Comparison of ENCODE assay signal across 10 cellular contexts in genomic region chr5:68273717-68274409, GRCh38. TPM values are rescaled to one million over a fixed set of nuclear protein-coding genes. Genes with fewer than 3 reads are reported as not detected.
DNase-seq lines count a peak whose midpoint lies in the region; ATAC-seq and TF ChIP-seq lines count a peak whose summit lies in the region.
"Had no signal": no experiment of that assay in that cellular context is flagged by ENCODE, and none has a peak within 500 bp of the region (broad histone marks: within the 10 kb centered on the region; RNA-seq: fewer than 3 reads in every experiment).

No MANE protein-coding gene starts in this region.

- H3K4me3 ChIP-seq in spleen (no peak overlapping the region), H7 (ENCODE audit: insufficient read depth, low read depth, low read length) (no peak overlapping the region)

- H3K36me3 Mint-ChIP-seq in activated T-cell treated with anti-CD3 and anti-CD28 coated beads, Interleukin-2, amount 50 U/mL, for 72 hours (ENCODE audit: insufficient read depth in 2 of 2): peaks cover 11 to 12% of the 10 kb centered on the region in 2 donors
- H3K36me3 Mint-ChIP-seq in osteocyte (ENCODE audit: unreplicated experiment): peaks cover 36% of the 10 kb centered on the region

- no peak for TF ChIP-seq POLR2A in spleen (IDR thresholded peaks at IDR 0.05)

- H3K36me3 ChIP-seq in spleen: peaks cover 0 to 62% (median 24%) of the 10 kb centered on the region in 6 donors
- 0 out of 2 replicates have a peak, but pooled peaks cover 1% of the 10 kb centered on the region for H3K36me3 ChIP-seq in H7 (replicated peaks; ENCODE audit: control insufficient read depth, insufficient read depth, low read length)

- DNase-seq in activated T-cell treated with anti-CD3 and anti-CD28 coated beads, Interleukin-2, amount 50 U/mL, for 72 hours: no peak
- DNase-seq in activated T-cell treated with anti-CD3 and anti-CD28 coated beads for 4 hours (no peak), amniotic epithelial cell (ENCODE audit: low read depth) (peak; percentile 81), spleen (no peak), osteocyte (ENCODE audit: extremely low spot score, unreplicated experiment) (no peak), H7 (no peak), COLO829 (ENCODE audit: low spot score) (no peak)
- DNase-seq: cortex of kidney, KBM-7 had no signal

- H3K9me3 ChIP-seq in spleen: no peaks in the 10 kb centered on the region

- WGBS in spleen, 5 donors: 59 to 83% (median 78%) methylated on average over 3 of the region's 3 CpGs

- no peaks in the 10 kb centered on the region for H3K9me3 Mint-ChIP-seq in activated T-cell treated with anti-CD3 and anti-CD28 coated beads, Interleukin-2, amount 50 U/mL, for 72 hours
- no peaks in the 10 kb centered on the region for H3K9me3 Mint-ChIP-seq in osteocyte (ENCODE audit: unreplicated experiment)

- ATAC-seq in activated T-cell treated with anti-CD3 and anti-CD28 coated beads, Interleukin-2, amount 50 U/mL, for 72 hours (replicated peaks in 1 of 2): no peak
- ATAC-seq in HG02852 (IDR thresholded peaks at IDR 0.05; ENCODE audit: unreplicated experiment): peak; percentile 56

- peaks cover 93% of the 10 kb centered on the region for H3K4me1 Mint-ChIP-seq in activated T-cell treated with anti-CD3 and anti-CD28 coated beads, Interleukin-2, amount 50 U/mL, for 72 hours (ENCODE audit: low read depth)
- H3K4me1 Mint-ChIP-seq in osteocyte (ENCODE audit: unreplicated experiment): peaks cover under 1% of the 10 kb centered on the region

- TF ChIP-seq CTCF in spleen (IDR thresholded peaks at IDR 0.05 in 8 of 11, conservative IDR thresholded peaks at IDR 0.05 in 3 of 11) (no peak), osteocyte (IDR thresholded peaks at IDR 0.05) (no peak)

- peak overlapping the region; percentile 99 for H3K27ac Mint-ChIP-seq in activated T-cell treated with anti-CD3 and anti-CD28 coated beads, Interleukin-2, amount 50 U/mL, for 72 hours
- H3K27ac Mint-ChIP-seq in osteocyte (ENCODE audit: unreplicated experiment): no peak overlapping the region

- peak overlapping the region in 6 of 8 donors; percentile 32 to 77 (median 66) for H3K27ac ChIP-seq in spleen

- peak overlapping the region; percentile 77 to 91 for H3K4me3 Mint-ChIP-seq in activated T-cell treated with anti-CD3 and anti-CD28 coated beads, Interleukin-2, amount 50 U/mL, for 72 hours
- H3K4me3 Mint-ChIP-seq in osteocyte (ENCODE audit: unreplicated experiment): no peak overlapping the region

- intact Hi-C loops in spleen (cut with DNase I; ENCODE audit: low total_unique reads): no loop called here

- no peaks in the 10 kb centered on the region for H3K27me3 Mint-ChIP-seq in activated T-cell treated with anti-CD3 and anti-CD28 coated beads, Interleukin-2, amount 50 U/mL, for 72 hours (ENCODE audit: low read depth)
- H3K27me3 Mint-ChIP-seq in osteocyte (ENCODE audit: unreplicated experiment): no peaks in the 10 kb centered on the region

- H3K27me3 ChIP-seq in spleen (replicated peaks in 1 of 7) (no peaks in the 10 kb centered on the region), H7 (ENCODE audit: control insufficient read depth, insufficient read depth, low read length) (no peaks in the 10 kb centered on the region)

- peaks cover 23 to 100% (median 59%) of the 10 kb centered on the region in 6 donors for H3K4me1 ChIP-seq in spleen

RNA-seq across cellular contexts. Expression of gene PIK3R1, which starts 58.3 kb away (rescaled TPM):
- total RNA-seq in activated T-cell treated with anti-CD3 and anti-CD28 coated beads, Interleukin-2, amount 50 U/mL, for 72 hours: 10 to 100 TPM; 46.5 to 74.2 TPM
- total RNA-seq in spleen: 100 to 1,000 TPM in 5 of 7 donors, 10 to 100 TPM in 2; 72.7 to 200 (median 123) TPM
- polyA plus RNA-seq in spleen: 10 to 100 TPM in 1 of 3 donors, 1 to 10 TPM in 2; 4.9 to 15.1 (median 7.6) TPM
- 27.4 and 29.2 TPM in 2 replicates for total RNA-seq in osteocyte
- total RNA-seq in H7 (2014; rRNA removed; shearing (Covaris generic)): 15.0 and 19.8 TPM in 2 replicates
